ENCODE assay signal across 8 cellular contexts in genomic region chr17:36591434-36592315, GRCh38. TPM values are rescaled to one million over a fixed set of nuclear protein-coding genes. Genes with fewer than 3 reads are reported as not detected.
DNase-seq lines count a peak whose midpoint lies in the region; ATAC-seq and TF ChIP-seq lines count a peak whose summit lies in the region.

A gene with protein sequence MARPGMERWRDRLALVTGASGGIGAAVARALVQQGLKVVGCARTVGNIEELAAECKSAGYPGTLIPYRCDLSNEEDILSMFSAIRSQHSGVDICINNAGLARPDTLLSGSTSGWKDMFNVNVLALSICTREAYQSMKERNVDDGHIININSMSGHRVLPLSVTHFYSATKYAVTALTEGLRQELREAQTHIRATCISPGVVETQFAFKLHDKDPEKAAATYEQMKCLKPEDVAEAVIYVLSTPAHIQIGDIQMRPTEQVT (plus strand): TSS chr17:36591879. CDS start chr17:36592010, 131 bp downstream.

- peak within 1 kb of the TSS; percentile 49 for H3K27ac Mint-ChIP-seq in activated CD4-positive, alpha-beta T cell treated with anti-CD3 and anti-CD28 coated beads, Interleukin-2, amount 10 ng/mL, durations not matched to agents 24 days and 14 days

- H3K9me3 ChIP-seq in left lung, result no peaks in the 10 kb centered on the region

- H2AFZ ChIP-seq in ACC112 (ENCODE audit: low read length, unreplicated experiment), result no peak within 1 kb of the TSS

- ATAC-seq in GM18867 (IDR thresholded peaks at IDR 0.05; ENCODE audit: unreplicated experiment) (peak; percentile 78), HG03108 (IDR thresholded peaks at IDR 0.05; ENCODE audit: unreplicated experiment) (peak; percentile 85), left lung (peak; percentile 98)

- no peaks in the 10 kb centered on the region for H3K9me3 Mint-ChIP-seq in activated CD4-positive, alpha-beta T cell treated with anti-CD3 and anti-CD28 coated beads, Interleukin-2, amount 10 ng/mL, durations not matched to agents 24 days and 14 days

- H3K4me3 ChIP-seq in ACC112 (ENCODE audit: low read depth, low read length), result peak within 1 kb of the TSS; percentile 89
- peak within 1 kb of the TSS; percentile 79 to 95 for H3K4me3 ChIP-seq in left lung

- H3K4me1 ChIP-seq in ACC112 (ENCODE audit: control insufficient read depth, insufficient read depth, low read length, unreplicated experiment) (peaks cover 14% of the 10 kb centered on the region), left lung (peaks cover 0 to 20% of the 10 kb centered on the region in 2 donors)

- H3K36me3 ChIP-seq in ACC112 (ENCODE audit: insufficient read depth, low read length) (peaks cover 18% of the 10 kb centered on the region), left lung (peaks cover 3 to 32% of the 10 kb centered on the region in 2 donors)

- peaks cover 24% of the 10 kb centered on the region for H3K36me3 Mint-ChIP-seq in activated CD4-positive, alpha-beta T cell treated with anti-CD3 and anti-CD28 coated beads, Interleukin-2, amount 10 ng/mL, durations not matched to agents 24 days and 14 days (ENCODE audit: low read depth)

- no peak within 1 kb of the TSS for H3K27ac ChIP-seq in ACC112 (ENCODE audit: low read depth, low read length)
- H3K27ac ChIP-seq in left lung, result peak within 1 kb of the TSS; percentile 56 to 61

- H3K4me1 Mint-ChIP-seq in activated CD4-positive, alpha-beta T cell treated with anti-CD3 and anti-CD28 coated beads, Interleukin-2, amount 10 ng/mL, durations not matched to agents 24 days and 14 days, result peaks cover 17% of the 10 kb centered on the region

- intact Hi-C loops in activated CD4-positive, alpha-beta T cell treated with anti-CD3 and anti-CD28 coated beads, Interleukin-2, amount 10 ng/mL, durations not matched to agents 24 days and 14 days (cut with micrococcal nuclease), result loop anchor here (1.0 kb wide), 1 partner anchor 10 kb away; the partner anchor contains the start of gene MRM1
- intact Hi-C loops in left lung (cut with DNase I), result loop anchor here in 1 of 2 donors (10.0 kb wide), 1 partner anchor 57 kb away; the partner anchor contains the start of genes MYO19 and PIGW

- H3K27me3 Mint-ChIP-seq in activated CD4-positive, alpha-beta T cell treated with anti-CD3 and anti-CD28 coated beads, Interleukin-2, amount 10 ng/mL, durations not matched to agents 24 days and 14 days, result peaks cover 1% of the 10 kb centered on the region

- TF ChIP-seq CTCF in left lung (IDR thresholded peaks at IDR 0.05), result no peak

- peak within 1 kb of the TSS; percentile 78 for H3K4me3 Mint-ChIP-seq in activated CD4-positive, alpha-beta T cell treated with anti-CD3 and anti-CD28 coated beads, Interleukin-2, amount 10 ng/mL, durations not matched to agents 24 days and 14 days

- DNase-seq in NCI-H446 treated with DMSO at 0.1 percent for 48 hours (lab: John Stamatoyannopoulos, UW) (peak; percentile 47), cortex of kidney (lab: John Stamatoyannopoulos, UW) (peak; percentile 57), left lung (peak; percentile 83 to 97)
- DNase-seq in activated CD4-positive, alpha-beta T cell treated with anti-CD3 and anti-CD28 coated beads, Interleukin-2, amount 10 ng/mL, durations not matched to agents 24 days and 14 days, result peak; percentile 94
- DNase-seq in stimulated activated CD4-positive, alpha-beta T cell treated with anti-CD3 and anti-CD28 coated beads, Interleukin-1b, Interleukin-23, amount 100 ng/mL, for 48 hours, result peak; percentile 75

- H3K79me2 ChIP-seq in ACC112 (ENCODE audit: control insufficient read depth, insufficient read depth, low read length, unreplicated experiment), result peaks cover 7% of the 10 kb centered on the region

- H3K27me3 ChIP-seq in ACC112 (ENCODE audit: insufficient read depth, low read length), result no peaks in the 10 kb centered on the region
- H3K27me3 ChIP-seq in left lung, result peaks cover 0 to 12% of the 10 kb centered on the region in 2 donors

RNA-seq across cellular contexts. Expression of the gene that starts here (rescaled TPM):
- 17.9 and 18.0 TPM in 2 replicates for total RNA-seq in activated CD4-positive, alpha-beta T cell treated with anti-CD3 and anti-CD28 coated beads, Interleukin-2, amount 10 ng/mL, durations not matched to agents 24 days and 14 days
- 10 to 100 TPM in 1 of 2 donors, 1 to 10 TPM in 1; 9.3 to 12.7 TPM for total RNA-seq in left lung
